In the genomic region with DNA sequence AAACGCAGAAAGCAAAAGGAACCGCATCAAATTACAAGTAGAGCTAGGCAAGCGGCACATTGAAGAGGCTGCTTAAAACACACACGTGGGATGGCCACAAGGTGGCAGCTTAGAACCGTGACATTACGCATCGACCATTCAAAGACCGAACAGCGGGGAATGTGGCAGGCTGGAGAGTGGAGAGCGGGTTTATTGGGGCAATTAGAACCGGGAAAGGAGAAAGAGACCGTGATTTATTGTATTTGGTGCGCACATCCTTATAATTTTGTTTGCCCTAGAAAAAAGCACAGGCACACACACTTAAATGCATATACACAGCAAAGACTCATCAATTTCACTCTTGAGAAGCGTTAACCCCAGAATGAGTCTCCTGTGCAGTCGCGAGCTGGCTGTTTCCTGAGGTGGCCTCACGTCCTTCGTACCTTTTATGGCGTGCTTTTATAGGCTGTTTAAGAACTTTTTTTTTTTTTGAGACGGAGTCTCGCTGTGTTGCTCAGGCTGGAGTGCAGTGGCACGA, we compare ENCODE assay signal across 8 cellular contexts. TPM values are rescaled to one million over a fixed set of nuclear protein-coding genes. Genes with fewer than 3 reads are reported as not detected.
DNase-seq lines count a peak whose midpoint lies in the region; ATAC-seq, FAIRE-seq and TF ChIP-seq lines count a peak whose summit lies in the region.

No MANE protein-coding gene starts in this region.

- no peak for TF ChIP-seq POLR2A in endothelial cell of umbilical vein (IDR thresholded peaks at IDR 0.05; ENCODE audit: low read depth, low read length)

- H3K9me1 ChIP-seq in endothelial cell of umbilical vein (replicated peaks; ENCODE audit: control insufficient read depth, extremely low read depth, insufficient read depth, low read length), result no peaks in the 10 kb centered on the region

- intact Hi-C loops in endothelial cell of umbilical vein (cut with micrococcal nuclease), result loop anchor here (1.0 to 2.0 kb wide), 3 partner anchors 113 to 394 kb away; a partner anchor contains a TSS

- POLR2A ChIA-PET in endothelial cell of umbilical vein (lab: Charles Lee), result no interaction called here

- DNase-seq in DMS114 treated with DMSO at 0.1 percent for 48 hours (lab: John Stamatoyannopoulos, UW; ENCODE audit: unreplicated experiment), result peak; percentile 82
- peak; percentile 82 for DNase-seq in NT2/D1 (ENCODE audit: low read depth, low spot score)
- DNase-seq in activated CD8-positive, alpha-beta memory T cell treated with anti-CD3 and anti-CD28 coated beads, Interleukin-2, amount 50 U/mL, for 24 hours (ENCODE audit: extremely low read depth), result peak; percentile 21
- peak; percentile 83 for DNase-seq in endothelial cell of umbilical vein (ENCODE audit: low read depth, low spot score)
- DNase-seq in stimulated activated CD8-positive, alpha-beta memory T cell treated with anti-CD3 and anti-CD28 coated beads, Interleukin-7, amount 100 ng/mL, for 24 hours (ENCODE audit: low read depth), result peak; percentile 20

- H4K20me1 ChIP-seq in endothelial cell of umbilical vein (replicated peaks; ENCODE audit: control insufficient read depth, extremely low read depth, insufficient read depth, low read length), result no peaks in the 10 kb centered on the region

- peak overlapping the region; percentile 51 for H3K4me2 ChIP-seq in endothelial cell of umbilical vein (ENCODE audit: insufficient read depth, low read length)

- CTCF ChIA-PET in endothelial cell of umbilical vein (lab: Charles Lee), result interaction anchor here (0.5 to 8.9 kb wide), 51 partner anchors 9 to 1604 kb away, joined by 3 to 304 read pairs (median 4); a partner anchor contains a TSS

- H3K9ac ChIP-seq in HUES6 (ENCODE audit: low read length) (no peak overlapping the region), NT2/D1 (ENCODE audit: insufficient read length, low read depth) (peak overlapping the region; percentile 32), endothelial cell of umbilical vein (replicated peaks; ENCODE audit: extremely low read depth, insufficient read depth, low read length) (no peak overlapping the region)

- H3K36me3 ChIP-seq in HUES6 (ENCODE audit: control insufficient read depth, insufficient read depth, low read length), result no peaks in the 10 kb centered on the region
- H3K36me3 ChIP-seq in NT2/D1 (ENCODE audit: insufficient read depth, insufficient read length, low read length), result no peaks in the 10 kb centered on the region
- no peaks in the 10 kb centered on the region for H3K36me3 ChIP-seq in endothelial cell of umbilical vein (ENCODE audit: control insufficient read depth in 2 of 2, extremely low read depth in 1 of 2, insufficient read depth in 2 of 2, low read length in 2 of 2)
- no peaks in the 10 kb centered on the region for H3K36me3 ChIP-seq in muscle layer of duodenum (ENCODE audit: control insufficient read depth in 1 of 2, insufficient read depth in 2 of 2, low read length in 2 of 2)

- H3K4me3 ChIP-seq in HUES6 (ENCODE audit: low read depth, low read length), result peak overlapping the region; percentile 45
- no peak overlapping the region for H3K4me3 ChIP-seq in NT2/D1 (ENCODE audit: insufficient read length, low read depth)
- no peak overlapping the region for H3K4me3 ChIP-seq in endothelial cell of umbilical vein (replicated peaks in 1 of 3; ENCODE audit: insufficient read depth in 1 of 3, low read depth in 1 of 3, low read length in 3 of 3)
- peak overlapping the region; percentile 43 to 51 for H3K4me3 ChIP-seq in muscle layer of duodenum (ENCODE audit: low read depth in 1 of 2, low read length in 2 of 2)

- peak overlapping the region; percentile 31 for H2AFZ ChIP-seq in endothelial cell of umbilical vein (ENCODE audit: low read depth, low read length)

- dilution Hi-C loops in endothelial cell of umbilical vein (cut with MboI; ENCODE audit: extremely low pct_ligation_motif_present, low sequenced_read_pairs), result no loop called here

- peak; percentile 78 to 85 for TF ChIP-seq CTCF in endothelial cell of umbilical vein (IDR thresholded peaks at IDR 0.05; ENCODE audit: extremely low read depth in 1 of 2, insufficient read depth in 1 of 2, low read depth in 1 of 2, low read length in 2 of 2)

- no peak overlapping the region for H3K27ac ChIP-seq in HUES6 (ENCODE audit: low read depth, low read length)
- no peak overlapping the region for H3K27ac ChIP-seq in endothelial cell of umbilical vein (ENCODE audit: insufficient read depth, low read depth, low read length)
- no peak overlapping the region for H3K27ac ChIP-seq in muscle layer of duodenum (ENCODE audit: low read length)

- H3K4me1 ChIP-seq in HUES6 (ENCODE audit: control insufficient read depth, insufficient read depth, low read length) (no peaks in the 10 kb centered on the region), NT2/D1 (ENCODE audit: insufficient read depth, insufficient read length) (no peaks in the 10 kb centered on the region), endothelial cell of umbilical vein (ENCODE audit: control insufficient read depth, extremely low read depth, insufficient read depth, low read length) (no peaks in the 10 kb centered on the region), muscle layer of duodenum (ENCODE audit: control insufficient read depth in 1 of 2, insufficient read depth in 2 of 2, low read length in 2 of 2) (no peaks in the 10 kb centered on the region)

- FAIRE-seq in endothelial cell of umbilical vein (lab: Jason Lieb, UNC), result peak; percentile 92

- H3K79me2 ChIP-seq in endothelial cell of umbilical vein (ENCODE audit: control insufficient read depth, insufficient read depth, low read length), result no peaks in the 10 kb centered on the region

- BruUV-seq in endothelial cell of umbilical vein (replicated peaks; lab: Mats Ljungman, UMichigan), result no TSS peak

- H3K9me3 ChIP-seq in HUES6 (ENCODE audit: control insufficient read depth, insufficient read depth, low read depth, low read length) (no peaks in the 10 kb centered on the region), NT2/D1 (ENCODE audit: insufficient read depth, low read length) (no peaks in the 10 kb centered on the region), endothelial cell of umbilical vein (replicated peaks; ENCODE audit: control insufficient read depth, insufficient read depth, low read length) (no peaks in the 10 kb centered on the region), muscle layer of duodenum (ENCODE audit: control insufficient read depth in 1 of 2, low read length in 2 of 2) (no peaks in the 10 kb centered on the region)

- ATAC-seq in GM21526 (IDR thresholded peaks at IDR 0.05; ENCODE audit: low FRiP score, unreplicated experiment), result peak; percentile 91

- no peaks in the 10 kb centered on the region for H3K27me3 ChIP-seq in HUES6 (ENCODE audit: control insufficient read depth, insufficient read depth, low read length)
- H3K27me3 ChIP-seq in NT2/D1 (ENCODE audit: insufficient read depth, insufficient read length), result peaks cover 3% of the 10 kb centered on the region
- H3K27me3 ChIP-seq in endothelial cell of umbilical vein (ENCODE audit: control insufficient read depth in 2 of 2, insufficient read depth in 2 of 2, low read length in 2 of 2), result peaks cover 0 to 4% of the 10 kb centered on the region in 2 experiments
- no peaks in the 10 kb centered on the region for H3K27me3 ChIP-seq in muscle layer of duodenum (ENCODE audit: low read depth, low read length)

TF ChIP-seq in endothelial cell of umbilical vein, 7 proteins besides CTCF, POLR2A, EP300 and RAD21:
- TF ChIP-seq EZH2 (IDR thresholded peaks at IDR 0.05; ENCODE audit: borderline replicate concordance, low read depth, low read length, severe bottlenecking) (no peak), GATA2 (IDR thresholded peaks at IDR 0.05; ENCODE audit: insufficient read depth, insufficient read length, low read depth, low read length) (no peak), FOS (IDR thresholded peaks at IDR 0.05; ENCODE audit: borderline replicate concordance, insufficient read depth, low read length) (no peak), POLR2AphosphoS5 (IDR thresholded peaks at IDR 0.05; ENCODE audit: insufficient read depth, low read depth, low read length) (no peak), MYC (IDR thresholded peaks at IDR 0.05; ENCODE audit: low read depth, low read length) (no peak), JUN (IDR thresholded peaks at IDR 0.05; ENCODE audit: borderline replicate concordance, insufficient read depth, insufficient read length, low read depth) (no peak)
- TF ChIP-seq, protein P1, sequence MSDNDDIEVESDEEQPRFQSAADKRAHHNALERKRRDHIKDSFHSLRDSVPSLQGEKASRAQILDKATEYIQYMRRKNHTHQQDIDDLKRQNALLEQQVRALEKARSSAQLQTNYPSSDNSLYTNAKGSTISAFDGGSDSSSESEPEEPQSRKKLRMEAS (IDR thresholded peaks at IDR 0.05; ENCODE audit: insufficient read depth, insufficient read length), result peak; percentile 56
TF ChIP-seq in endothelial cell of umbilical vein: peak in this region for 1.

RNA-seq across cellular contexts. Expression of a gene that starts 31.7 kb away (rescaled TPM):
- total RNA-seq in endothelial cell of umbilical vein, result not detected in 2 replicates
- not detected in 2 replicates for polyA plus RNA-seq in endothelial cell of umbilical vein
- polyA plus RNA-seq in endothelial cell of umbilical vein (2011; cell fraction: cytosol; rRNA removed), result not detected in 2 replicates
- polyA plus RNA-seq in endothelial cell of umbilical vein (2011; cell fraction: nucleus; rRNA removed), result 0.08 and 0.12 TPM in 2 replicates
- not detected in 2 replicates for polyA plus RNA-seq in endothelial cell of umbilical vein (2012)
- polyA minus RNA-seq in endothelial cell of umbilical vein, result 0.57 TPM in 1 of 2 replicates, not detected in the other
- polyA minus RNA-seq in endothelial cell of umbilical vein (2011; cell fraction: cytosol; rRNA and poly(A)+ RNA removed), result not detected
- not detected in 2 replicates for polyA minus RNA-seq in endothelial cell of umbilical vein (2011; cell fraction: nucleus; rRNA and poly(A)+ RNA removed)

Comparison
In these comparisons a context has a peak if more than half of its experiments do, and no peak if none do; other contexts are left out.
1. DNase-seq: peak in every context shown above with its lines; median percentile 83 in endothelial cell of umbilical vein; 82 in DMS114 treated with DMSO at 0.1 percent for 48 hours; 82 in NT2/D1; 21 in activated CD8-positive, alpha-beta memory T cell treated with anti-CD3 and anti-CD28 coated beads, Interleukin-2, amount 50 U/mL, for 24 hours; 20 in stimulated activated CD8-positive, alpha-beta memory T cell treated with anti-CD3 and anti-CD28 coated beads, Interleukin-7, amount 100 ng/mL, for 24 hours.
2. H3K4me3 ChIP-seq: peak in HUES6 (single experiment) and muscle layer of duodenum (2 of 2); none in NT2/D1 (single experiment) and endothelial cell of umbilical vein (0 of 3).